ENCODE assay signal across 10 cellular contexts in the genomic region with DNA sequence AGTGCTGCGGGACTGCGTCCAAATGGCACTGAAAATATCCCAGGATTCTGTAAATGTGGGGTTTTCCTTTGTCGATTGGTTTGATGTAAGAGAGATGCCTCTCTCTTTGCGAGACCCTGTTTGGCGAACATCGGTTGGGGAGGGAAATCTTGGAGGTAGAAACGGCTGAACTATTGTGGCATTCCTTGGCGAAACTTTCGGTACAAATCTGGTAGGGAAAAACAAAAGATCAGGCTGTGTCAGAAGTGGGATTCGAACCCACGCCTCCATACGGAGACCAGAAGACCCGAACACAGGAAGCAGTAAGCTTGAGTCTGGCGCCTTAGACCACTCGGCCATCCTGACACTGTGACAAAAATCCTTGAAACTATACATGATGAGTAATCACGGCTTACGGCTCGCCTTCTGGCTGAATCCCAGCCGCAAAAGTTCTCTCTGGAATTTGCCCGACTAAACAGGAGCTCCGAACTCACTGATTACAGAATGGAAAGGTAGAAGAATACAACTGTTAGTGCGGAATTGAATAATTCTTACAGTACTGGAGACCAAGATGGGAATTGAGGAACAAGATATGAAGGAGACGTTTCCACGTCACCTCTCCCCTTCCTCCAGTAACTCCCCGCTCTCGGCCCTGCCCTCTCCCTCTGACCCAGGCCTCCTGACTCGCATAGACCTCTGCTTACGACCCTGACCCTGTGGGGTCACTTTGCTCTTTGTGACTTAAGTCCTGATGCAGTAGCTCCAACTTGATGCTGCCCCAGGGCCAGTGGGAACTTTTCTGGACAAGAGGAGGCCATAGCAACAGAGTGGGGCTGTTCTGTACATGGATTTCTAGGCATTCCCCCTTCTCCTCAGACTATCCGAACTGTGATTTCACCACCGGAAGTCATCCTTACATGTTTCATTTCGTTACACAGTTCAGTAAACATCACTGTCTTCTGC.
A peak's percentile ranks its signal among the peaks of the same experiment; 100 is the strongest.
DNase-seq lines count a peak whose midpoint lies in the region; ATAC-seq and TF ChIP-seq lines count a peak whose summit lies in the region.
"Had no signal": no experiment of that assay in that cellular context is flagged by ENCODE, and none has a peak within 500 bp of the region (broad histone marks: within the 10 kb centered on the region; RNA-seq: fewer than 3 reads in every experiment).

No MANE protein-coding gene starts in this region.

- H3K27me3 Mint-ChIP-seq in T-helper 2 cell treated with Interferon-gamma antibody and Interleukin-4, amounts not matched to agents 5 μg/mL and 100 μg/mL, for 36 hours (ENCODE audit: low read depth), result peaks cover 43% of the 10 kb centered on the region
- peaks cover 64 to 66% of the 10 kb centered on the region in 2 donors for H3K27me3 Mint-ChIP-seq in T-cell

- H3K27ac Mint-ChIP-seq in T-helper 2 cell treated with Interferon-gamma antibody and Interleukin-4, amounts not matched to agents 5 μg/mL and 100 μg/mL, for 36 hours, result peak overlapping the region; percentile 45
- no peak overlapping the region for H3K27ac Mint-ChIP-seq in T-cell

- peak overlapping the region; percentile 53; the same call in 1 of the 2 replicates for H3K9ac ChIP-seq in GM23248

- peak overlapping the region; percentile 93 for H3K4me2 ChIP-seq in GM23248 (ENCODE audit: unreplicated experiment)

- POLR2A ChIA-PET in T-cell (lab: Charles Lee), result no interaction called here

- H3K4me1 Mint-ChIP-seq in T-helper 2 cell treated with Interferon-gamma antibody and Interleukin-4, amounts not matched to agents 5 μg/mL and 100 μg/mL, for 36 hours (ENCODE audit: low read depth), result peaks cover 20% of the 10 kb centered on the region
- H3K4me1 Mint-ChIP-seq in T-cell, result peaks cover 16 to 28% (median 20%) of the 10 kb centered on the region in 3 donors

- CTCF ChIA-PET in T-cell (lab: Charles Lee), result interaction anchor here in 1 of 2 donors (0.6 kb wide), 1 partner anchor 145 kb away, joined by 3 read pairs; no protein-coding TSS in a partner anchor

- H3K4me1 ChIP-seq in BE2C (no peaks in the 10 kb centered on the region), GM23248 (ENCODE audit: insufficient read depth) (peaks cover 6% of the 10 kb centered on the region; the same call in 1 of the 2 replicates)

- no peaks in the 10 kb centered on the region for H3K9me2 ChIP-seq in GM23248 (ENCODE audit: insufficient read depth)

- ATAC-seq in T-cell (replicated peaks in 1 of 4) (no peak), GM21786 (IDR thresholded peaks at IDR 0.05; ENCODE audit: unreplicated experiment) (no peak)

- H2AFZ ChIP-seq in GM23248, result peak overlapping the region; percentile 78

- no peaks in the 10 kb centered on the region for H3K27me3 ChIP-seq in BE2C
- H3K27me3 ChIP-seq in GM23248 (replicated peaks; ENCODE audit: insufficient read depth), result no peaks in the 10 kb centered on the region

- DNase-seq in BE2C, result peak; percentile 73
- DNase-seq in GM23248, result peak; percentile 84
- peak; percentile 16 for DNase-seq in T-helper 2 cell treated with Interferon-gamma antibody and Interleukin-4, amounts not matched to agents 5 μg/mL and 100 μg/mL, for 36 hours (ENCODE audit: low spot score)
- peak; percentile 77 for DNase-seq in foreskin melanocyte
- DNase-seq in T-cell, result no peak
- no peak for DNase-seq in activated CD4-positive, CD25-positive, alpha-beta regulatory T cell treated with anti-CD3 and anti-CD28 coated beads, Interleukin-2, amount 50 U/mL, for 72 hours
- DNase-seq in T1000 (lab: John Stamatoyannopoulos, UW), result no peak

- H3F3A ChIP-seq in GM23248 (ENCODE audit: insufficient read depth), result peaks cover 29% of the 10 kb centered on the region

- H3K79me2 ChIP-seq in GM23248 (ENCODE audit: insufficient read depth), result no peaks in the 10 kb centered on the region

- H3K4me3 ChIP-seq in BE2C (ENCODE audit: low read depth, low read length), result peak overlapping the region; percentile 60
- H3K4me3 ChIP-seq in GM23248, result peak overlapping the region; percentile 75
- H3K4me3 ChIP-seq: lung had no signal

- H4K20me1 ChIP-seq in GM23248 (ENCODE audit: insufficient read depth), result no peaks in the 10 kb centered on the region

- 15 to 18% methylated on average over 31 of the region's 31 CpGs for WGBS in GM23248 (ENCODE audit: low coverage in 1 of 2, low lambda C conversion rate in 2 of 2, missing lambda C conversion rate in 2 of 2), 2 experiments

- H3K36me3 Mint-ChIP-seq in T-helper 2 cell treated with Interferon-gamma antibody and Interleukin-4, amounts not matched to agents 5 μg/mL and 100 μg/mL, for 36 hours (ENCODE audit: low read depth), result no peaks in the 10 kb centered on the region
- H3K36me3 Mint-ChIP-seq in T-cell, result no peaks in the 10 kb centered on the region

- in situ Hi-C loops in GM23248 (cut with MboI), result no loop called here

- H3K4me3 Mint-ChIP-seq in T-helper 2 cell treated with Interferon-gamma antibody and Interleukin-4, amounts not matched to agents 5 μg/mL and 100 μg/mL, for 36 hours, result peak overlapping the region; percentile 73
- peak overlapping the region in 1 of 3 donors; percentile 49 for H3K4me3 Mint-ChIP-seq in T-cell

- no peaks in the 10 kb centered on the region for H3K36me3 ChIP-seq in BE2C
- H3K36me3 ChIP-seq in GM23248 (ENCODE audit: low read depth), result no peaks in the 10 kb centered on the region

- H3K9me3 ChIP-seq in BE2C (no peaks in the 10 kb centered on the region), GM23248 (ENCODE audit: low read depth) (no peaks in the 10 kb centered on the region)

- TF ChIP-seq CTCF in BE2C (IDR thresholded peaks at IDR 0.05; ENCODE audit: low read depth, low read length), result no peak

- H3K9me3 Mint-ChIP-seq in T-helper 2 cell treated with Interferon-gamma antibody and Interleukin-4, amounts not matched to agents 5 μg/mL and 100 μg/mL, for 36 hours, result peaks cover 13% of the 10 kb centered on the region
- peaks cover 0 to 3% (median 2%) of the 10 kb centered on the region in 3 donors for H3K9me3 Mint-ChIP-seq in T-cell

- no peak overlapping the region for H3K27ac ChIP-seq in GM23248
- H3K27ac ChIP-seq: HL-60 had no signal

Comparison
In these comparisons a context has a peak if more than half of its experiments do, and no peak if none do; other contexts are left out.
1. DNase-seq: peak in BE2C (single experiment), GM23248 (single experiment), T-helper 2 cell treated with Interferon-gamma antibody and Interleukin-4, amounts not matched to agents 5 μg/mL and 100 μg/mL, for 36 hours (single experiment) and foreskin melanocyte (single experiment); none in T-cell (0 of 34), activated CD4-positive, CD25-positive, alpha-beta regulatory T cell treated with anti-CD3 and anti-CD28 coated beads, Interleukin-2, amount 50 U/mL, for 72 hours (single experiment) and T1000 (single experiment).